1 cellular context compared by ENCODE assay signal in the genomic region with DNA sequence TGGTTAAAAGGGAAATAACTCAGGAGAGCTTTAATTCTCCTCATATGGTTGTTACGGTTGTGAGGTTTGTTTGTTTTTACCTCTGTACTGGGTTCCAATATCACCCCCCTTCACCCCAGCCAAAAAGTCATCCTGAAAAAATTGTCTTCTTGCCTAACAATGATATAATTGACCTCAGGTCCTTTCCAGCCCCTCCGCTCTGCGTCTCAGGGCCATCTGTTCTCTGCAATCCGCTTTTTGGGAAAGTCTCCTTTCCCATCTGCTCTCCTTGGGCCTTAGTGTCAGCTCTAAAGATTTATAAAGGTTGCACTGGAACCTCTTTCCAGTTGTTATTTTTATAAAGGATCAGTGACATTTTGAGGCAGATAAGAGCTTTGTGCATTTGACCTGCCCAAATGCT.
TF ChIP-seq lines count a peak whose summit lies in the region.

No MANE protein-coding gene starts in this region.

TF ChIP-seq in IMR-90, 13 proteins besides CTCF, POLR2A, EP300 and RAD21:
- TF ChIP-seq CEBPB (IDR thresholded peaks at IDR 0.05; ENCODE audit: low read depth, low read length) (no peak), MAFK (IDR thresholded peaks at IDR 0.05; ENCODE audit: low read depth, low read length) (no peak)
- TF ChIP-seq, protein P1, sequence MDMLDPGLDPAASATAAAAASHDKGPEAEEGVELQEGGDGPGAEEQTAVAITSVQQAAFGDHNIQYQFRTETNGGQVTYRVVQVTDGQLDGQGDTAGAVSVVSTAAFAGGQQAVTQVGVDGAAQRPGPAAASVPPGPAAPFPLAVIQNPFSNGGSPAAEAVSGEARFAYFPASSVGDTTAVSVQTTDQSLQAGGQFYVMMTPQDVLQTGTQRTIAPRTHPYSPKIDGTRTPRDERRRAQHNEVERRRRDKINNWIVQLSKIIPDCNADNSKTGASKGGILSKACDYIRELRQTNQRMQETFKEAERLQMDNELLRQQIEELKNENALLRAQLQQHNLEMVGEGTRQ (IDR thresholded peaks at IDR 0.05; ENCODE audit: low read depth, low read length), result no peak
